In the genomic region with DNA sequence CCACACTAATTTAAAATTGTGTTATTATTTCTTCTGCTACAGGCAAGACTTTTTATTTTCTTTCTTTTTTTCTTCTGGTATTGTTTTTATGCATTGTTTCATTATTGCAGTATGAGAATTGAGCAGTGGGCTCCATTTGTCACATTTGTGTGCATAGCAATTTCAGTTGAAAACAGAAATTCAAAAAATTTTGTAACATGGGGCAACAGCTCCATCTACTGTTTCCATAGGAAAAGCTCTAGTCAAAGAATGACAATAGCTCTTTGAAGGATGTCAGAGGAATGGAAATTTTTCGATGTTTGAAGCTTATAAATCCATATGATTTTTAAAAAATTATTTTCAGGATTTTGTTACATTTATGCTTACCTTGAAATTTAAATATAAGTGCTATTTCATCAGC, we compare ENCODE assay signal across 9 cellular contexts.
A peak's percentile ranks its signal among the peaks of the same experiment; 100 is the strongest.
DNase-seq lines count a peak whose midpoint lies in the region; ATAC-seq, FAIRE-seq and TF ChIP-seq lines count a peak whose summit lies in the region.
"Had no signal": no experiment of that assay in that cellular context is flagged by ENCODE, and none has a peak within 500 bp of the region (broad histone marks: within the 10 kb centered on the region; RNA-seq: fewer than 3 reads in every experiment).

No MANE protein-coding gene starts in this region.

- H3K9me3 ChIP-seq in right atrium auricular region = no peaks in the 10 kb centered on the region

- no peak overlapping the region for H3K4me3 Mint-ChIP-seq in progenitor cell of endocrine pancreas (ENCODE audit: low read depth)

- H3K4me3 ChIP-seq in right atrium auricular region (no peak overlapping the region), lower leg skin (ENCODE audit: low read depth, poor library complexity, severe bottlenecking) (no peak overlapping the region)

- H3K4me1 Mint-ChIP-seq in progenitor cell of endocrine pancreas (ENCODE audit: low read depth) = peaks cover 7% of the 10 kb centered on the region

- no peak overlapping the region for H3K27ac ChIP-seq in right atrium auricular region

- no peak overlapping the region for H3K27ac Mint-ChIP-seq in progenitor cell of endocrine pancreas

- no peak for TF ChIP-seq POLR2A in lower leg skin (IDR thresholded peaks at IDR 0.05)

- peaks cover 4% of the 10 kb centered on the region for H3K9me3 Mint-ChIP-seq in progenitor cell of endocrine pancreas (ENCODE audit: low read depth)

- no peaks in the 10 kb centered on the region for H3K27me3 Mint-ChIP-seq in progenitor cell of endocrine pancreas

- no peaks in the 10 kb centered on the region for H3K36me3 ChIP-seq in right atrium auricular region

- no peak for DNase-seq in right atrium auricular region (ENCODE audit: low spot score)
- DNase-seq in left ventricle myocardium superior = no peak
- peak; percentile 19 for DNase-seq in RCC 7860 (ENCODE audit: low spot score)
- DNase-seq in fibroblast of gingiva (ENCODE audit: low read depth) = peak; percentile 6
- DNase-seq in progenitor cell of endocrine pancreas (ENCODE audit: low spot score, unreplicated experiment) = no peak
- no peak for DNase-seq in activated T-cell treated with anti-CD3 and anti-CD28 coated beads, Interleukin-2, amount 50 U/mL, for 1 hour
- no peak for DNase-seq in lower leg skin (ENCODE audit: low spot score in 2 of 2)

- ATAC-seq in left ventricle myocardium superior = no peak
- peak; percentile 51 for ATAC-seq in HG03439 (IDR thresholded peaks at IDR 0.05; ENCODE audit: unreplicated experiment)

- H3K36me3 Mint-ChIP-seq in progenitor cell of endocrine pancreas (ENCODE audit: insufficient read depth) = no peaks in the 10 kb centered on the region

- H3K4me1 ChIP-seq in right atrium auricular region = no peaks in the 10 kb centered on the region

- FAIRE-seq in RCC 7860 (lab: Jason Lieb, UNC) = peak; percentile 72
- FAIRE-seq: colon had no signal

- 17 to 18% methylated on average over 1 of the region's 1 CpG for WGBS in lower leg skin, 2 donors

- no peaks in the 10 kb centered on the region for H3K27me3 ChIP-seq in right atrium auricular region

- TF ChIP-seq CTCF in right atrium auricular region (IDR thresholded peaks at IDR 0.05) (peak; percentile 24 to 73), progenitor cell of endocrine pancreas (IDR thresholded peaks at IDR 0.05; ENCODE audit: unreplicated experiment) (peak; percentile 89), lower leg skin (IDR thresholded peaks at IDR 0.05) (no peak)

- intact Hi-C loops in left ventricle myocardium superior (cut with micrococcal nuclease) = loop anchor here (5.0 kb wide), 2 partner anchors 271 to 381 kb away; no protein-coding TSS in a partner anchor
- intact Hi-C loops in lower leg skin (cut with DNase I; ENCODE audit: low total_unique reads) = no loop called here

Comparison
In these comparisons a context has a peak if more than half of its experiments do, and no peak if none do; other contexts are left out.
1. DNase-seq: peak in RCC 7860 (single experiment) and fibroblast of gingiva (single experiment); none in right atrium auricular region (single experiment), left ventricle myocardium superior (single experiment), progenitor cell of endocrine pancreas (single experiment), activated T-cell treated with anti-CD3 and anti-CD28 coated beads, Interleukin-2, amount 50 U/mL, for 1 hour (single experiment) and lower leg skin (0 of 2).
2. CTCF ChIP-seq: peak in right atrium auricular region (2 of 2) and progenitor cell of endocrine pancreas (single experiment); none in lower leg skin (0 of 3).